9 cellular contexts compared by ENCODE assay signal in genomic region chr14:100158566-100159106, GRCh38. TPM values are rescaled to one million over a fixed set of nuclear protein-coding genes. Genes with fewer than 3 reads are reported as not detected.
DNase-seq lines count a peak whose midpoint lies in the region; ATAC-seq, FAIRE-seq and TF ChIP-seq lines count a peak whose summit lies in the region.
"Had no signal": no experiment of that assay in that cellular context is flagged by ENCODE, and none has a peak within 500 bp of the region (broad histone marks: within the 10 kb centered on the region; RNA-seq: fewer than 3 reads in every experiment).

No MANE protein-coding gene starts in this region.

- H3K79me2 ChIP-seq in keratinocyte (ENCODE audit: control insufficient read depth, insufficient read depth, low read length): no peaks in the 10 kb centered on the region
- H3K79me2 ChIP-seq in PC-9 (ENCODE audit: low read depth): no peaks in the 10 kb centered on the region

- no peak for ATAC-seq in activated T-cell treated with anti-CD3 and anti-CD28 coated beads, Interleukin-2, amount 50 U/mL, for 72 hours (replicated peaks in 1 of 2)
- ATAC-seq in WTC11 (no peak), HG03354 (IDR thresholded peaks at IDR 0.05; ENCODE audit: poor library complexity, severe bottlenecking, unreplicated experiment) (no peak)

- H3K9me3 Mint-ChIP-seq in activated T-cell treated with anti-CD3 and anti-CD28 coated beads, Interleukin-2, amount 50 U/mL, for 72 hours: peaks cover 0 to 5% of the 10 kb centered on the region in 2 donors
- peaks cover 4% of the 10 kb centered on the region for H3K9me3 Mint-ChIP-seq in WTC11

- POLR2A ChIA-PET in WTC11 (lab: Charles Lee): no interaction called here
- POLR2A ChIA-PET in PC-9 (lab: Charles Lee; ENCODE audit: unreplicated experiment): no interaction called here

- H3K9ac ChIP-seq in keratinocyte (ENCODE audit: control insufficient read depth, extremely low read depth, insufficient read depth, low read length) (no peak overlapping the region), stomach smooth muscle (ENCODE audit: low read length in 2 of 2) (no peak overlapping the region)

- H3K9me2 ChIP-seq in PC-9 (ENCODE audit: insufficient read depth): no peaks in the 10 kb centered on the region

- H4K20me1 ChIP-seq in keratinocyte (ENCODE audit: control insufficient read depth, extremely low read depth, insufficient read depth, low read length) (no peaks in the 10 kb centered on the region), PC-9 (ENCODE audit: insufficient read depth) (no peaks in the 10 kb centered on the region)

- FAIRE-seq in keratinocyte (lab: Jason Lieb, UNC): no peak

- H3K4me1 ChIP-seq in keratinocyte (ENCODE audit: control insufficient read depth, extremely low read depth, insufficient read depth, low read length): peaks cover 14% of the 10 kb centered on the region
- peaks cover 8% of the 10 kb centered on the region for H3K4me1 ChIP-seq in stomach smooth muscle (ENCODE audit: control insufficient read depth, insufficient read depth, low read length)
- H3K4me1 ChIP-seq in PC-9 (replicated peaks; ENCODE audit: insufficient read depth): no peaks in the 10 kb centered on the region

- peaks cover 6% of the 10 kb centered on the region in 2 donors for H3K36me3 Mint-ChIP-seq in activated T-cell treated with anti-CD3 and anti-CD28 coated beads, Interleukin-2, amount 50 U/mL, for 72 hours (ENCODE audit: insufficient read depth in 2 of 2)
- H3K36me3 Mint-ChIP-seq in WTC11: peaks cover 3% of the 10 kb centered on the region; the same call in 1 of the 2 replicates
- H3K36me3 Mint-ChIP-seq: CD4-positive, CD25-positive, alpha-beta regulatory T cell had no signal

- no peak for DNase-seq in activated T-cell treated with anti-CD3 and anti-CD28 coated beads, Interleukin-2, amount 50 U/mL, for 72 hours
- no peak for DNase-seq in activated T-cell treated with anti-CD3 and anti-CD28 coated beads, Interleukin-2, amount 50 U/mL, for 48 hours
- no peak for DNase-seq in WTC11 (ENCODE audit: low spot score)
- no peak for DNase-seq in keratinocyte (ENCODE audit: low read depth, low spot score)
- DNase-seq in PC-9: no peak
- no peak for DNase-seq in NCI-H1048 (lab: John Stamatoyannopoulos, UW)

- H3K9me1 ChIP-seq in keratinocyte (ENCODE audit: control insufficient read depth, extremely low read depth, insufficient read depth, low read length): no peaks in the 10 kb centered on the region

- TF ChIP-seq CTCF in WTC11 (IDR thresholded peaks at IDR 0.05) (no peak), keratinocyte (optimal IDR thresholded peaks at IDR 0.05 in 1 of 3, IDR thresholded peaks at IDR 0.05 in 1 of 3, conservative IDR thresholded peaks at IDR 0.05 in 1 of 3; ENCODE audit: extremely low read depth in 1 of 3, insufficient read depth in 2 of 3, low read length in 3 of 3) (no peak), PC-9 (conservative IDR thresholded peaks at IDR 0.05) (no peak)

- CTCF ChIA-PET in WTC11 (lab: Charles Lee): interaction anchor here (1.3 to 2.5 kb wide), 3 partner anchors 19 to 50 kb away, joined by 13 to 31 read pairs (median 15); no protein-coding TSS in a partner anchor
- CTCF ChIA-PET in PC-9 (lab: Charles Lee): no interaction called here

- peaks cover 30% of the 10 kb centered on the region for H3K27me3 ChIP-seq in keratinocyte (ENCODE audit: control insufficient read depth, extremely low read depth, insufficient read depth, low read length)
- H3K27me3 ChIP-seq in stomach smooth muscle (ENCODE audit: control insufficient read depth in 1 of 2, insufficient read depth in 2 of 2, low read length in 2 of 2): peaks cover 23 to 41% of the 10 kb centered on the region in 2 donors
- no peaks in the 10 kb centered on the region for H3K27me3 ChIP-seq in PC-9 (ENCODE audit: insufficient read depth, low read depth)

- peak overlapping the region; percentile 65 for H3K4me3 Mint-ChIP-seq in activated T-cell treated with anti-CD3 and anti-CD28 coated beads, Interleukin-2, amount 50 U/mL, for 72 hours
- H3K4me3 Mint-ChIP-seq in WTC11: peak overlapping the region; percentile 60

- H3K27ac ChIP-seq in keratinocyte (ENCODE audit: control insufficient read depth, insufficient read depth, low read length) (no peak overlapping the region), stomach smooth muscle (ENCODE audit: low read length) (no peak overlapping the region), PC-9 (no peak overlapping the region)

- H3K27me3 Mint-ChIP-seq in activated T-cell treated with anti-CD3 and anti-CD28 coated beads, Interleukin-2, amount 50 U/mL, for 72 hours (ENCODE audit: low read depth): peaks cover 27% of the 10 kb centered on the region
- H3K27me3 Mint-ChIP-seq in WTC11 (ENCODE audit: low read depth): peaks cover 75% of the 10 kb centered on the region

- H2AFZ ChIP-seq in keratinocyte (ENCODE audit: control insufficient read depth, low read length): no peak overlapping the region
- no peak overlapping the region for H2AFZ ChIP-seq in PC-9

- H3K9me3 ChIP-seq in keratinocyte (ENCODE audit: control insufficient read depth, low read depth, low read length) (peaks cover 10% of the 10 kb centered on the region), stomach smooth muscle (ENCODE audit: control insufficient read depth in 2 of 2, low read length in 2 of 2) (peaks cover 0 to 10% of the 10 kb centered on the region in 2 donors), PC-9 (ENCODE audit: insufficient read depth, low read depth) (no peaks in the 10 kb centered on the region)

- no peaks in the 10 kb centered on the region for H3F3A ChIP-seq in PC-9 (ENCODE audit: insufficient read depth, low read depth)

- BruUV-seq in PC-9 (replicated peaks; lab: Mats Ljungman, UMichigan): no TSS peak

- H3K4me1 Mint-ChIP-seq in activated T-cell treated with anti-CD3 and anti-CD28 coated beads, Interleukin-2, amount 50 U/mL, for 72 hours (ENCODE audit: low read depth): no peaks in the 10 kb centered on the region
- H3K4me1 Mint-ChIP-seq in WTC11: peaks cover 10% of the 10 kb centered on the region; the same call in 1 of the 2 replicates

- intact Hi-C loops in PC-9 (cut with micrococcal nuclease; ENCODE audit: unreplicated experiment): no loop called here

- H3K4me2 ChIP-seq in keratinocyte (ENCODE audit: control insufficient read depth, extremely low read depth, insufficient read depth, low read depth, low read length) (peak overlapping the region; percentile 58), PC-9 (no peak overlapping the region)

- no peaks in the 10 kb centered on the region for H3K36me3 ChIP-seq in keratinocyte (ENCODE audit: control insufficient read depth in 2 of 2, extremely low read depth in 1 of 2, insufficient read depth in 2 of 2, low read length in 2 of 2)
- no peaks in the 10 kb centered on the region for H3K36me3 ChIP-seq in stomach smooth muscle (ENCODE audit: control insufficient read depth in 2 of 2, insufficient read depth in 2 of 2, low read length in 2 of 2)
- no peaks in the 10 kb centered on the region for H3K36me3 ChIP-seq in PC-9 (ENCODE audit: low read depth)

- dilution Hi-C loops in keratinocyte (cut with MboI; ENCODE audit: extremely low pct_ligation_motif_present, low sequenced_read_pairs): no loop called here

- H3K4me3 ChIP-seq in keratinocyte (ENCODE audit: control insufficient read depth in 2 of 3, extremely low read depth in 1 of 3, insufficient read depth in 2 of 3, low read depth in 1 of 3, low read length in 3 of 3) (peak overlapping the region; percentile 18 to 40 (median 38)), stomach smooth muscle (ENCODE audit: low read length in 2 of 2) (peak overlapping the region; percentile 11 to 40), PC-9 (no peak overlapping the region)

- no peak overlapping the region for H3K27ac Mint-ChIP-seq in activated T-cell treated with anti-CD3 and anti-CD28 coated beads, Interleukin-2, amount 50 U/mL, for 72 hours
- no peak overlapping the region for H3K27ac Mint-ChIP-seq in WTC11

TF ChIP-seq in WTC11, 78 proteins besides CTCF, POLR2A, EP300 and RAD21:
- TF ChIP-seq ZNF423 (CRISPR knock-in tag; IDR thresholded peaks at IDR 0.05) (peak; percentile 63; the same call in 1 of the 2 replicates), ATF1 (CRISPR knock-in tag; IDR thresholded peaks at IDR 0.05) (no peak)

RNA-seq across cellular contexts. Expression of gene DEGS2, which starts 0.8 kb away (rescaled TPM):
- total RNA-seq in activated T-cell treated with anti-CD3 and anti-CD28 coated beads, Interleukin-2, amount 50 U/mL, for 72 hours: 1 to 10 TPM; 1.8 to 4.2 TPM
- total RNA-seq in WTC11 (2021) (0.53 to 1.6 TPM (median 0.55 TPM) in 3 replicates), PC-9 (2021) (0.11 and 0.15 TPM in 2 replicates)
- polyA plus RNA-seq in keratinocyte: 0.34 to 0.59 TPM (median 0.46 TPM) in 3 replicates
- 0.67 TPM for polyA plus RNA-seq in keratinocyte (2011; ENCODE audit: low read depth)
- polyA plus RNA-seq in keratinocyte (2011; cell fraction: cytosol; rRNA removed): 0.07 and 0.23 TPM in 2 replicates
- 0.46 and 0.84 TPM in 2 replicates for polyA plus RNA-seq in keratinocyte (2011; cell fraction: nucleus; rRNA removed)
- polyA plus RNA-seq in keratinocyte (2012; ENCODE audit: low replicate concordance): 0.22 and 21.8 TPM in 2 replicates
- polyA minus RNA-seq in keratinocyte: 0.06 to 0.26 TPM in 2 of 3 replicates, not detected in the other
- not detected for polyA minus RNA-seq in keratinocyte (2011; cell fraction: cytosol; rRNA and poly(A)+ RNA removed)
- 1.2 and 2.3 TPM in 2 replicates for polyA minus RNA-seq in keratinocyte (2011; cell fraction: nucleus; rRNA and poly(A)+ RNA removed)
- total RNA-seq: CD4-positive, CD25-positive, alpha-beta regulatory T cell had no signal
